In the genomic region with DNA sequence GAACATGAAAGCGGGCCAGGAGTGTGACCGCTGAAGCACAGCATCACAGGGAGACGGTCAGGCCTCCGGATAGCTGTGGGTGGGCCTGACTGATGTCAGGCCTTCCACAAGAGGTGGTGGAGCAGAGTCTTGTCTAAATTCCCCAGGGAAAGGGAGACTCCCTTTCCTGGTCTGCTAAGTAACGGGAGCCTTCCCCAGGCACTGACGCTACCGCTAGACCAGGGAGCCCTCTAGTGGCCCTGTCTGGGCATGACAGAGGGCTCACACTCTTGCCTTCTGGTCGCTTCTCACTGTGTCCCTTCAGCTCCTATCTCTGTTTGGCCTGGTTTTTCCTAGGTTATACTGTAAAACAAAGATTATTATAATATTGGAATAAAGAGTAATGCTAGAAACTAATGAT, we compare ENCODE assay signal across 9 cellular contexts. TPM values are rescaled to one million over a fixed set of nuclear protein-coding genes. Genes with fewer than 3 reads are reported as not detected.
DNase-seq lines count a peak whose midpoint lies in the region; ATAC-seq and TF ChIP-seq lines count a peak whose summit lies in the region.
"Had no signal": no experiment of that assay in that cellular context is flagged by ENCODE, and none has a peak within 500 bp of the region (broad histone marks: within the 10 kb centered on the region; RNA-seq: fewer than 3 reads in every experiment).

No MANE protein-coding gene starts in this region.

- no peaks in the 10 kb centered on the region for H3K27me3 ChIP-seq in foreskin keratinocyte
- H3K27me3 ChIP-seq: SJSA1 had no signal

- peak; percentile 67 for DNase-seq in G401 (ENCODE audit: low spot score)
- peak; percentile 43 for DNase-seq in NCI-H2171 treated with DMSO at 0.1 percent for 48 hours (lab: John Stamatoyannopoulos, UW)
- DNase-seq in activated T-cell treated with anti-CD3 and anti-CD28 coated beads for 1 hour (ENCODE audit: low read depth): peak; percentile 33
- DNase-seq in foreskin keratinocyte: no peak
- peak; percentile 75 for DNase-seq in sciatic nerve (ENCODE audit: low spot score)
- DNase-seq in GM19238 (ENCODE audit: insufficient read length, low spot score): no peak

- intact Hi-C loops in sciatic nerve (cut with DNase I): no loop called here

- H3K4me1 ChIP-seq in foreskin keratinocyte: no peaks in the 10 kb centered on the region
- H3K4me1 ChIP-seq: SJSA1 had no signal

- in situ Hi-C loops in G401 (cut with HindIII; ENCODE audit: low sequenced_read_pairs): no loop called here

- ATAC-seq in foreskin keratinocyte (no peak), sciatic nerve (no peak), GM18858 (IDR thresholded peaks at IDR 0.05; ENCODE audit: unreplicated experiment) (no peak), GM19328 (IDR thresholded peaks at IDR 0.05; ENCODE audit: unreplicated experiment) (no peak)

- no peak overlapping the region for H3K27ac ChIP-seq in foreskin keratinocyte
- H3K27ac ChIP-seq: SJSA1 had no signal

- TF ChIP-seq CTCF in foreskin keratinocyte (conservative IDR thresholded peaks at IDR 0.05): peak; percentile 46

RNA-seq across cellular contexts. Expression of gene ZNF695, which starts 36.5 kb away (rescaled TPM):
- total RNA-seq in G401 (2014; rRNA removed; shearing (Covaris generic)): 15.6 and 38.0 TPM in 2 replicates
- total RNA-seq in foreskin keratinocyte: 4.3 and 6.2 TPM in 2 replicates
- 2.8 and 4.8 TPM in 2 replicates for polyA plus RNA-seq in foreskin keratinocyte
- total RNA-seq in sciatic nerve: 0.18 TPM

RNA-seq across cellular contexts. Expression of gene AHCTF1, which starts 39.6 kb away (rescaled TPM):
- 33.7 and 41.1 TPM in 2 replicates for total RNA-seq in G401 (2014; rRNA removed; shearing (Covaris generic))
- total RNA-seq in foreskin keratinocyte: 39.5 and 46.3 TPM in 2 replicates
- 6.5 and 9.4 TPM in 2 replicates for polyA plus RNA-seq in foreskin keratinocyte
- total RNA-seq in sciatic nerve: 46.4 TPM

Comparison
In these comparisons a context has a peak if more than half of its experiments do, and no peak if none do; other contexts are left out.
1. DNase-seq: peak in G401 (single experiment), NCI-H2171 treated with DMSO at 0.1 percent for 48 hours (single experiment), activated T-cell treated with anti-CD3 and anti-CD28 coated beads for 1 hour (single experiment) and sciatic nerve (single experiment); none in foreskin keratinocyte (0 of 2) and GM19238 (single experiment).